21 cellular contexts compared by ENCODE assay signal in the genomic region with DNA sequence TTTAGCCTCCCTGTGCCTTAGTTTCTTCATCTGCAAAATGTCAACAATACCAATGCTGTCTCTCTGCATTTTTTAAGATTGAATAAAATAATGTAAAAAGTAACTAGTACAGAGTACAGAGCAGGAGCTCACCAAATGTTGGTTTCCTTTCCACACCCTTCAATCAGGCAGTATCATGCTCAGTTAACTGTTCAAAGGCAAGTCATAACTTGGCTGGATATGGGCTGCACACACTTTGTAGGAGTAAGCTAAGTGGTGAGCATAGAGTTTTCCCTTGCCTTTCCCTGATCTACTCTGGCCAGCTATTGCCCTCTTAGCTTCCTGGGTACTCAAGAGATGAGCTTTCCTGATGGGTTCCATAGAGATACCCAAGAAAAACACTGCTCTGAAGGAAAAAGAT.
"Had no signal": no experiment of that assay in that cellular context is flagged by ENCODE, and none has a peak within 500 bp of the region (broad histone marks: within the 10 kb centered on the region; RNA-seq: fewer than 3 reads in every experiment).

No MANE protein-coding gene starts in this region.

- H3K9me3 ChIP-seq: SK-N-SH had no signal

- H3K4me2 ChIP-seq: KMS-11, SK-N-SH had no signal

- DNase-seq: Kasumi-1, MM.1S, NCI-H1092 treated with DMSO at 0.1 percent for 48 hours, NCI-H1436, NCI-H187, NCI-H2029, NCI-H2081 treated with DMSO at 0.1 percent for 48 hours, NCI-H2171, NCI-H226, NCI-H446, NCI-H510A, NCI-H524 treated with DMSO at 0.1 percent for 48 hours, NCI-H69, NCI-H774, RPMI8226, SHP77, SK-N-SH had no signal

- H3K36me3 Mint-ChIP-seq: IgD-negative memory B cell had no signal

- H3K9me2 ChIP-seq: SK-N-SH had no signal

- ATAC-seq: K562 had no signal

- H3K4me3 ChIP-seq: K562 had no signal

- H3K27ac Mint-ChIP-seq: IgD-negative memory B cell had no signal

- FAIRE-seq: RCC 7860 had no signal

- H3K9me3 Mint-ChIP-seq: IgD-negative memory B cell had no signal

- H3K4me3 Mint-ChIP-seq: IgD-negative memory B cell had no signal

- H3K27ac ChIP-seq: KMS-11 had no signal
